ENCODE assay signal across 13 cellular contexts in genomic region chr19:16366056-16366432, GRCh38. TPM values are rescaled to one million over a fixed set of nuclear protein-coding genes. Genes with fewer than 3 reads are reported as not detected.
A peak's percentile ranks its signal among the peaks of the same experiment; 100 is the strongest.
DNase-seq lines count a peak whose midpoint lies in the region; ATAC-seq and TF ChIP-seq lines count a peak whose summit lies in the region.
"Had no signal": no experiment of that assay in that cellular context is flagged by ENCODE, and none has a peak within 500 bp of the region (broad histone marks: within the 10 kb centered on the region; RNA-seq: fewer than 3 reads in every experiment).

No MANE protein-coding gene starts in this region.

- no peak overlapping the region for H3K4me3 ChIP-seq in coronary artery
- H3K4me3 ChIP-seq: esophagus muscularis mucosa, hepatocyte had no signal

- peak; percentile 17 for DNase-seq in left ventricle myocardium superior
- DNase-seq in Right ventricle myocardium inferior (ENCODE audit: missing footprints): no peak
- no peak for DNase-seq in WTC11 (ENCODE audit: low spot score)
- peak; percentile 18 for DNase-seq in naive B cell
- no peak for DNase-seq in T-helper 9 cell
- no peak for DNase-seq in coronary artery (ENCODE audit: low spot score)
- DNase-seq: activated CD4-positive, alpha-beta T cell treated with anti-CD3 and anti-CD28 coated beads, Interleukin-2, amount 50 U/mL, for 48 hours; NCI-H1417; PC-3 had no signal

- POLR2A ChIA-PET in WTC11 (lab: Charles Lee): interaction anchor here (0.5 kb wide), 1 partner anchor 898 kb away, joined by 4 read pairs; no protein-coding TSS in a partner anchor

- H3K4me3 Mint-ChIP-seq in WTC11 (no peak overlapping the region), naive B cell (peak overlapping the region in 2 of 8 donors; percentile 80 to 93)

- H3K36me3 Mint-ChIP-seq in WTC11: no peaks in the 10 kb centered on the region
- no peaks in the 10 kb centered on the region for H3K36me3 Mint-ChIP-seq in naive B cell

- ATAC-seq in left ventricle myocardium superior (no peak), Right ventricle myocardium inferior (no peak), WTC11 (no peak), naive B cell (ENCODE audit: low read depth in 2 of 2) (no peak), GM21423 (IDR thresholded peaks at IDR 0.05; ENCODE audit: unreplicated experiment) (no peak), GM21515 (IDR thresholded peaks at IDR 0.05; ENCODE audit: unreplicated experiment) (no peak)
- ATAC-seq: PC-3 had no signal

- peaks cover 25% of the 10 kb centered on the region for H3K4me1 Mint-ChIP-seq in WTC11
- peaks cover 12 to 58% (median 49%) of the 10 kb centered on the region in 3 donors for H3K4me1 Mint-ChIP-seq in naive B cell

- no peaks in the 10 kb centered on the region for H3K27me3 Mint-ChIP-seq in WTC11 (ENCODE audit: low read depth)
- H3K27me3 Mint-ChIP-seq in naive B cell: no peaks in the 10 kb centered on the region

- H3K27ac Mint-ChIP-seq in WTC11 (peak overlapping the region; percentile 39), naive B cell (peak overlapping the region in 2 of 6 donors; percentile 99 to 100)

- TF ChIP-seq CTCF in WTC11 (IDR thresholded peaks at IDR 0.05) (no peak), coronary artery (IDR thresholded peaks at IDR 0.05) (no peak)

- intact Hi-C loops in left ventricle myocardium superior (cut with micrococcal nuclease) (no loop called here), Right ventricle myocardium inferior (cut with DNase I) (no loop called here)

- H3K9me3 Mint-ChIP-seq in WTC11: no peaks in the 10 kb centered on the region
- H3K9me3 Mint-ChIP-seq in naive B cell: no peaks in the 10 kb centered on the region

- peak overlapping the region in 1 of 2 donors; percentile 22 for H3K27ac ChIP-seq in coronary artery

- CTCF ChIA-PET in WTC11 (lab: Charles Lee): interaction anchor here (1.0 to 3.0 kb wide), 3 partner anchors 10 to 20 kb away, joined by 4 to 20 read pairs (median 5); no protein-coding TSS in a partner anchor

TF ChIP-seq in WTC11, 78 proteins besides CTCF, POLR2A, EP300 and RAD21:
- TF ChIP-seq NR3C1 (CRISPR knock-in tag; conservative IDR thresholded peaks at IDR 0.05; ENCODE audit: low read depth): no peak
- TF ChIP-seq ETV6 (CRISPR knock-in tag; IDR thresholded peaks at IDR 0.05): no peak
- no peak for TF ChIP-seq SP1 (CRISPR knock-in tag; conservative IDR thresholded peaks at IDR 0.05)
- TF ChIP-seq MLX (CRISPR knock-in tag; IDR thresholded peaks at IDR 0.05): no peak
- TF ChIP-seq TP53 (CRISPR knock-in tag; IDR thresholded peaks at IDR 0.05): no peak
- no peak for TF ChIP-seq CREB1 (CRISPR knock-in tag; IDR thresholded peaks at IDR 0.05)
- TF ChIP-seq, protein P1, sequence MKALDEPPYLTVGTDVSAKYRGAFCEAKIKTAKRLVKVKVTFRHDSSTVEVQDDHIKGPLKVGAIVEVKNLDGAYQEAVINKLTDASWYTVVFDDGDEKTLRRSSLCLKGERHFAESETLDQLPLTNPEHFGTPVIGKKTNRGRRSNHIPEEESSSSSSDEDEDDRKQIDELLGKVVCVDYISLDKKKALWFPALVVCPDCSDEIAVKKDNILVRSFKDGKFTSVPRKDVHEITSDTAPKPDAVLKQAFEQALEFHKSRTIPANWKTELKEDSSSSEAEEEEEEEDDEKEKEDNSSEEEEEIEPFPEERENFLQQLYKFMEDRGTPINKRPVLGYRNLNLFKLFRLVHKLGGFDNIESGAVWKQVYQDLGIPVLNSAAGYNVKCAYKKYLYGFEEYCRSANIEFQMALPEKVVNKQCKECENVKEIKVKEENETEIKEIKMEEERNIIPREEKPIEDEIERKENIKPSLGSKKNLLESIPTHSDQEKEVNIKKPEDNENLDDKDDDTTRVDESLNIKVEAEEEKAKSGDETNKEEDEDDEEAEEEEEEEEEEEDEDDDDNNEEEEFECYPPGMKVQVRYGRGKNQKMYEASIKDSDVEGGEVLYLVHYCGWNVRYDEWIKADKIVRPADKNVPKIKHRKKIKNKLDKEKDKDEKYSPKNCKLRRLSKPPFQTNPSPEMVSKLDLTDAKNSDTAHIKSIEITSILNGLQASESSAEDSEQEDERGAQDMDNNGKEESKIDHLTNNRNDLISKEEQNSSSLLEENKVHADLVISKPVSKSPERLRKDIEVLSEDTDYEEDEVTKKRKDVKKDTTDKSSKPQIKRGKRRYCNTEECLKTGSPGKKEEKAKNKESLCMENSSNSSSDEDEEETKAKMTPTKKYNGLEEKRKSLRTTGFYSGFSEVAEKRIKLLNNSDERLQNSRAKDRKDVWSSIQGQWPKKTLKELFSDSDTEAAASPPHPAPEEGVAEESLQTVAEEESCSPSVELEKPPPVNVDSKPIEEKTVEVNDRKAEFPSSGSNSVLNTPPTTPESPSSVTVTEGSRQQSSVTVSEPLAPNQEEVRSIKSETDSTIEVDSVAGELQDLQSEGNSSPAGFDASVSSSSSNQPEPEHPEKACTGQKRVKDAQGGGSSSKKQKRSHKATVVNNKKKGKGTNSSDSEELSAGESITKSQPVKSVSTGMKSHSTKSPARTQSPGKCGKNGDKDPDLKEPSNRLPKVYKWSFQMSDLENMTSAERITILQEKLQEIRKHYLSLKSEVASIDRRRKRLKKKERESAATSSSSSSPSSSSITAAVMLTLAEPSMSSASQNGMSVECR (CRISPR knock-in tag; IDR thresholded peaks at IDR 0.05; ENCODE audit: borderline replicate concordance): no peak
- no peak for TF ChIP-seq FOXP1 (CRISPR knock-in tag; IDR thresholded peaks at IDR 0.05; ENCODE audit: borderline replicate concordance)
- no peak for TF ChIP-seq RORB (CRISPR knock-in tag; IDR thresholded peaks at IDR 0.05)

RNA-seq across cellular contexts. Expression of gene KLF2, which starts 41.4 kb away (rescaled TPM):
- total RNA-seq in left ventricle myocardium superior: 72.1 TPM
- total RNA-seq in Right ventricle myocardium inferior: 73.1 TPM
- total RNA-seq in WTC11 (2021): 0.82 to 1.1 TPM (median 1.0 TPM) in 3 replicates
- 100 to 1,000 TPM; 145 to 413 (median 248) TPM for polyA plus RNA-seq in naive B cell (ENCODE audit: low read depth in 6 of 6)

Comparison
In these comparisons a context has a peak if more than half of its experiments do, and no peak if none do; other contexts are left out.
1. DNase-seq: peak in left ventricle myocardium superior (single experiment) and naive B cell (single experiment); none in Right ventricle myocardium inferior (single experiment), WTC11 (single experiment), T-helper 9 cell (single experiment) and coronary artery (single experiment).
2. RNA of gene KLF2, which starts 41.4 kb away (total RNA-seq): 73.1 TPM in Right ventricle myocardium inferior (single experiment) and 72.1 TPM in left ventricle myocardium superior (single experiment); 0.82 to 1.1 TPM in WTC11; every median in the first group is over 10 times any median in the second.